32 cellular contexts compared by ENCODE assay signal in genomic region chr10:7159928-7160327, GRCh38.
DNase-seq lines count a peak whose midpoint lies in the region; ATAC-seq, FAIRE-seq and TF ChIP-seq lines count a peak whose summit lies in the region.
"Had no signal": no experiment of that assay in that cellular context is flagged by ENCODE, and none has a peak within 500 bp of the region (broad histone marks: within the 10 kb centered on the region; RNA-seq: fewer than 3 reads in every experiment).

No MANE protein-coding gene starts in this region.

- no peaks in the 10 kb centered on the region for H3K27me3 ChIP-seq in Karpas-422 (ENCODE audit: low read length)
- H3K27me3 ChIP-seq: ascending aorta, heart left ventricle, right atrium auricular region, upper lobe of left lung had no signal

- intact Hi-C loops in activated naive CD4-positive, alpha-beta T cell treated with anti-CD3 and anti-CD28 coated beads for 36 hours (cut with micrococcal nuclease), result loop anchor here (1.0 kb wide), 1 partner anchor 97 kb away; no protein-coding TSS in a partner anchor

- peaks cover 12% of the 10 kb centered on the region; the same call in 1 of the 2 replicates for H4K20me1 ChIP-seq in Karpas-422 (ENCODE audit: insufficient read depth, low read depth, low read length)

- peaks cover 17% of the 10 kb centered on the region for H3K36me3 Mint-ChIP-seq in activated naive CD4-positive, alpha-beta T cell treated with anti-CD3 and anti-CD28 coated beads for 36 hours (ENCODE audit: low read depth)
- H3K36me3 Mint-ChIP-seq in activated naive CD8-positive, alpha-beta T cell treated with anti-CD3 and anti-CD28 coated beads, Interleukin-2, amount 50 U/mL, for 24 hours (ENCODE audit: low read depth), result peaks cover 51% of the 10 kb centered on the region
- peaks cover 66% of the 10 kb centered on the region for H3K36me3 Mint-ChIP-seq in stimulated activated effector memory CD8-positive, alpha-beta T cell treated with anti-CD3 and anti-CD28 coated beads, Interleukin-12 subunit alpha, Interleukin-12 subunit beta, amount 100 ng/mL, for 72 hours

- no peak overlapping the region for H3K4me3 Mint-ChIP-seq in activated naive CD4-positive, alpha-beta T cell treated with anti-CD3 and anti-CD28 coated beads for 36 hours
- H3K4me3 Mint-ChIP-seq in activated naive CD8-positive, alpha-beta T cell treated with anti-CD3 and anti-CD28 coated beads, Interleukin-2, amount 50 U/mL, for 24 hours, result no peak overlapping the region
- H3K4me3 Mint-ChIP-seq in stimulated activated effector memory CD8-positive, alpha-beta T cell treated with anti-CD3 and anti-CD28 coated beads, Interleukin-12 subunit alpha, Interleukin-12 subunit beta, amount 100 ng/mL, for 72 hours, result no peak overlapping the region
- H3K4me3 Mint-ChIP-seq: HFFc6, neural crest cell had no signal

- no peaks in the 10 kb centered on the region for H3K79me2 ChIP-seq in Karpas-422 (ENCODE audit: low read length)

- H3K4me2 ChIP-seq in Karpas-422 (ENCODE audit: low read depth, low read length, poor library complexity, severe bottlenecking), result no peak overlapping the region
- H3K4me2 ChIP-seq: smooth muscle cell had no signal

- H3K4me1 Mint-ChIP-seq in activated naive CD4-positive, alpha-beta T cell treated with anti-CD3 and anti-CD28 coated beads for 36 hours (ENCODE audit: low read depth), result peaks cover 24% of the 10 kb centered on the region
- peaks cover 32% of the 10 kb centered on the region for H3K4me1 Mint-ChIP-seq in activated naive CD8-positive, alpha-beta T cell treated with anti-CD3 and anti-CD28 coated beads, Interleukin-2, amount 50 U/mL, for 24 hours
- peaks cover 11% of the 10 kb centered on the region for H3K4me1 Mint-ChIP-seq in stimulated activated effector memory CD8-positive, alpha-beta T cell treated with anti-CD3 and anti-CD28 coated beads, Interleukin-12 subunit alpha, Interleukin-12 subunit beta, amount 100 ng/mL, for 72 hours
- H3K4me1 Mint-ChIP-seq: neural crest cell had no signal

- H3K4me1 ChIP-seq in Karpas-422 (ENCODE audit: low read length), result no peaks in the 10 kb centered on the region
- H3K4me1 ChIP-seq: ascending aorta, upper lobe of left lung had no signal

- no peak overlapping the region for H2AFZ ChIP-seq in Karpas-422 (ENCODE audit: low read length)

- no peaks in the 10 kb centered on the region for H3K9me3 Mint-ChIP-seq in activated naive CD4-positive, alpha-beta T cell treated with anti-CD3 and anti-CD28 coated beads for 36 hours
- no peaks in the 10 kb centered on the region for H3K9me3 Mint-ChIP-seq in activated naive CD8-positive, alpha-beta T cell treated with anti-CD3 and anti-CD28 coated beads, Interleukin-2, amount 50 U/mL, for 24 hours
- H3K9me3 Mint-ChIP-seq in stimulated activated effector memory CD8-positive, alpha-beta T cell treated with anti-CD3 and anti-CD28 coated beads, Interleukin-12 subunit alpha, Interleukin-12 subunit beta, amount 100 ng/mL, for 72 hours, result no peaks in the 10 kb centered on the region
- H3K9me3 Mint-ChIP-seq: neural crest cell had no signal

- CTCF ChIA-PET in activated naive CD4-positive, alpha-beta T cell treated with anti-CD3 and anti-CD28 coated beads for 36 hours (lab: Charles Lee), result no interaction called here

- peak; percentile 50 for DNase-seq in activated naive CD4-positive, alpha-beta T cell treated with anti-CD3 and anti-CD28 coated beads for 36 hours
- DNase-seq in activated naive CD4-positive, alpha-beta T cell treated with Interleukin-2 at 50 U/mL for 16 hours, result no peak
- DNase-seq in GM12892 (ENCODE audit: insufficient read length), result no peak
- DNase-seq in activated naive CD8-positive, alpha-beta T cell treated with anti-CD3 and anti-CD28 coated beads, Interleukin-2, amount 50 U/mL, for 24 hours, result no peak
- DNase-seq in stimulated activated effector memory CD8-positive, alpha-beta T cell treated with anti-CD3 and anti-CD28 coated beads, Interleukin-12 subunit alpha, Interleukin-12 subunit beta, amount 100 ng/mL, for 72 hours (ENCODE audit: low spot score in 2 of 2), result no peak
- no peak for DNase-seq in NCI-H748 treated with DMSO at 0.1 percent for 48 hours (lab: John Stamatoyannopoulos, UW)
- no peak for DNase-seq in Karpas-422
- DNase-seq: activated CD4-positive, CD25-positive, alpha-beta regulatory T cell; activated gamma-delta T cell treated with Interleukin-2 at 50 U/mL for 16 hours; C1 segment of cervical spinal cord; cortex of kidney; foreskin fibroblast; heart left ventricle; HFFc6; KG1; kidney glomerular epithelial cell; MM.1S; mucosa of descending colon; NCI-H2081; NCI-H2227 treated with DMSO at 0.1 percent for 48 hours; NCI-H526 treated with DMSO at 0.1 percent for 48 hours; SIG-M5; substantia nigra; SW 1271; upper lobe of left lung had no signal

- no peak overlapping the region for H3K9ac ChIP-seq in Karpas-422 (ENCODE audit: low read length)

- no peak overlapping the region for H3K27ac Mint-ChIP-seq in activated naive CD4-positive, alpha-beta T cell treated with anti-CD3 and anti-CD28 coated beads for 36 hours
- no peak overlapping the region for H3K27ac Mint-ChIP-seq in activated naive CD8-positive, alpha-beta T cell treated with anti-CD3 and anti-CD28 coated beads, Interleukin-2, amount 50 U/mL, for 24 hours
- peak overlapping the region; percentile 87 for H3K27ac Mint-ChIP-seq in stimulated activated effector memory CD8-positive, alpha-beta T cell treated with anti-CD3 and anti-CD28 coated beads, Interleukin-12 subunit alpha, Interleukin-12 subunit beta, amount 100 ng/mL, for 72 hours
- H3K27ac Mint-ChIP-seq: HFFc6 had no signal

- H3K36me3 ChIP-seq in Karpas-422 (ENCODE audit: insufficient read depth, low read length), result peaks cover 32% of the 10 kb centered on the region
- H3K36me3 ChIP-seq: ascending aorta had no signal

- no peak overlapping the region for H3K4me3 ChIP-seq in Karpas-422 (ENCODE audit: low read length)
- H3K4me3 ChIP-seq: ascending aorta, heart left ventricle, lung, mucosa of descending colon, right atrium auricular region, smooth muscle cell, upper lobe of left lung had no signal

- H3K9me3 ChIP-seq in Karpas-422 (ENCODE audit: low read length), result no peaks in the 10 kb centered on the region
- H3K9me3 ChIP-seq: ascending aorta, heart left ventricle, mucosa of descending colon, right atrium auricular region, upper lobe of left lung had no signal

- H3K9me2 ChIP-seq in Karpas-422 (replicated peaks; ENCODE audit: insufficient read depth, low read length), result no peaks in the 10 kb centered on the region

- H3K27me3 Mint-ChIP-seq in activated naive CD4-positive, alpha-beta T cell treated with anti-CD3 and anti-CD28 coated beads for 36 hours (ENCODE audit: low read depth), result no peaks in the 10 kb centered on the region
- no peaks in the 10 kb centered on the region for H3K27me3 Mint-ChIP-seq in activated naive CD8-positive, alpha-beta T cell treated with anti-CD3 and anti-CD28 coated beads, Interleukin-2, amount 50 U/mL, for 24 hours

- H3K27ac ChIP-seq in Karpas-422 (ENCODE audit: low read length), result no peak overlapping the region
- H3K27ac ChIP-seq: ascending aorta, heart left ventricle, right atrium auricular region, upper lobe of left lung had no signal

- TF ChIP-seq POLR2A in GM12892 (IDR thresholded peaks at IDR 0.05; ENCODE audit: low read depth, low read length), result no peak

- peak; percentile 44 for FAIRE-seq in GM12892 (lab: Jason Lieb, UNC)

- ATAC-seq in activated naive CD8-positive, alpha-beta T cell treated with anti-CD3 and anti-CD28 coated beads, Interleukin-2, amount 50 U/mL, for 24 hours, result peak; percentile 49
- ATAC-seq in stimulated activated effector memory CD8-positive, alpha-beta T cell treated with anti-CD3 and anti-CD28 coated beads, Interleukin-12 subunit alpha, Interleukin-12 subunit beta, amount 100 ng/mL, for 72 hours, result peak; percentile 47
- ATAC-seq: esophagus mucosa, heart left ventricle, mucosa of descending colon, Panc1 had no signal
